In genomic region chr5:6712136-6712581, GRCh38 we compare ENCODE assay signal across 8 cellular contexts. TPM values are rescaled to one million over a fixed set of nuclear protein-coding genes. Genes with fewer than 3 reads are reported as not detected.
DNase-seq lines count a peak whose midpoint lies in the region; TF ChIP-seq lines count a peak whose summit lies in the region.

No MANE protein-coding gene starts in this region.

- H3K36me3 ChIP-seq in liver (ENCODE audit: control insufficient read depth in 4 of 4, insufficient read depth in 3 of 4, low read depth in 1 of 4, low read length in 3 of 4), result no peaks in the 10 kb centered on the region

- peaks cover 10% of the 10 kb centered on the region for H3K36me3 Mint-ChIP-seq in HFFc6 (ENCODE audit: low read depth)

- H3K27me3 Mint-ChIP-seq in HFFc6 (ENCODE audit: insufficient read depth), result peaks cover 3% of the 10 kb centered on the region

- DNase-seq in G401 (ENCODE audit: low spot score) (peak; percentile 65), HFFc6 (peak; percentile 77), NCI-H2196 treated with DMSO at 0.1 percent for 48 hours (lab: John Stamatoyannopoulos, UW; ENCODE audit: unreplicated experiment) (peak; percentile 22), dedifferentiated amniotic fluid mesenchymal stem cell (ENCODE audit: extremely low spot score) (peak; percentile 56), DMS79 (lab: John Stamatoyannopoulos, UW) (no peak)
- peak; percentile 39 for DNase-seq in activated CD4-positive, alpha-beta T cell treated with anti-CD3 and anti-CD28 coated beads for 4 hours
- peak; percentile 12 to 20 for DNase-seq in stimulated activated CD8-positive, alpha-beta memory T cell treated with anti-CD3 and anti-CD28 coated beads, Interleukin-7, amount 100 ng/mL, for 1 hour (ENCODE audit: low read depth in 2 of 2)

- no peaks in the 10 kb centered on the region for H3K9me3 ChIP-seq in liver (ENCODE audit: control insufficient read depth in 4 of 4, low read length in 3 of 4)

- H3K9ac ChIP-seq in liver (ENCODE audit: low read depth in 1 of 2, low read length in 2 of 2), result peak overlapping the region; percentile 17 to 82

- H3K4me1 ChIP-seq in liver (ENCODE audit: control insufficient read depth in 4 of 4, insufficient read depth in 4 of 4, low read length in 3 of 4), result peaks cover 9 to 33% (median 25%) of the 10 kb centered on the region in 4 donors

- peaks cover 1% of the 10 kb centered on the region; the same call in 1 of the 2 replicates for H3K9me3 Mint-ChIP-seq in HFFc6

- peaks cover 48% of the 10 kb centered on the region for H3K4me1 Mint-ChIP-seq in HFFc6 (ENCODE audit: low read depth)

- peak overlapping the region; percentile 90 for H3K4me3 Mint-ChIP-seq in HFFc6

- peak in 1 of 2 donors; percentile 38 for TF ChIP-seq RAD21 in liver (IDR thresholded peaks at IDR 0.05)

- under 1% methylated on average over 37 of the region's 37 CpGs for WGBS in liver

- TF ChIP-seq CTCF in HFFc6 (IDR thresholded peaks at IDR 0.05) (peak; percentile 42; the same call in 1 of the 2 replicates), liver (IDR thresholded peaks at IDR 0.05; ENCODE audit: low read depth, low read length, missing input control) (no peak)

- H3K4me3 ChIP-seq in liver (ENCODE audit: low read depth in 1 of 3, low read length in 3 of 3), result peak overlapping the region; percentile 48 to 83 (median 52)

- in situ Hi-C loops in G401 (cut with HindIII; ENCODE audit: low sequenced_read_pairs), result no loop called here

- no peaks in the 10 kb centered on the region for H3K27me3 ChIP-seq in liver (ENCODE audit: control insufficient read depth in 4 of 4, insufficient read depth in 4 of 4, low read length in 3 of 4)

- H3K27ac Mint-ChIP-seq in HFFc6, result peak overlapping the region; percentile 97

- H3K27ac ChIP-seq in liver (ENCODE audit: low read depth in 1 of 2, low read length in 2 of 2), result peak overlapping the region; percentile 88 to 100

TF ChIP-seq in liver, 16 proteins besides CTCF, POLR2A, EP300 and RAD21:
- TF ChIP-seq RXRA (IDR thresholded peaks at IDR 0.05) (peak in 1 of 2 donors; percentile 8), TAF1 (conservative IDR thresholded peaks at IDR 0.05) (peak; percentile 43), HNF4A (conservative IDR thresholded peaks at IDR 0.05) (peak in 1 of 2 donors; percentile 19), EGR1 (IDR thresholded peaks at IDR 0.05; ENCODE audit: low read depth in 2 of 2) (no peak), HNF4G (IDR thresholded peaks at IDR 0.05) (no peak), FOXA1 (IDR thresholded peaks at IDR 0.05) (no peak), YY1 (IDR thresholded peaks at IDR 0.05) (peak; percentile 36), SP1 (IDR thresholded peaks at IDR 0.05) (no peak), REST (IDR thresholded peaks at IDR 0.05) (no peak), ATF3 (IDR thresholded peaks at IDR 0.05) (no peak)
TF ChIP-seq in liver: peak in this region for 4.

RNA-seq across cellular contexts. Expression of gene TENT4A, which starts 1.1 kb away (rescaled TPM):
- total RNA-seq in G401 (2014; rRNA removed; shearing (Covaris generic)), result 3.3 and 4.9 TPM in 2 replicates
- total RNA-seq in HFFc6 (2021; fragmentation: NEBNext Ultra II Directional; extraction: Animal tissue kit (Norgen Biotek cat#: 25700)), result 10 to 100 TPM; 19.8 to 23.8 (median 21.7) TPM
- total RNA-seq in liver, result 10 to 100 TPM in 1 of 2 donors, 1 to 10 TPM in 1; 8.8 to 15.1 TPM
- 1 to 10 TPM; 3.9 to 7.4 TPM for polyA plus RNA-seq in liver
